Comparison of ENCODE assay signal across 8 cellular contexts in genomic region chr1:3748316-3748900, GRCh38. TPM values are rescaled to one million over a fixed set of nuclear protein-coding genes. Genes with fewer than 3 reads are reported as not detected.
"Had no signal": no experiment of that assay in that cellular context is flagged by ENCODE, and none has a peak within 500 bp of the region (broad histone marks: within the 10 kb centered on the region; RNA-seq: fewer than 3 reads in every experiment).

No MANE protein-coding gene starts in this region.

RNA-seq across cellular contexts. Expression of gene CCDC27, which starts 3.8 kb away (rescaled TPM):
- total RNA-seq: bronchial epithelial cell, fibroblast of lung, frontal cortex, heart left ventricle, left lobe of liver, SJCRH30, smooth muscle cell, upper lobe of right lung had no signal
- polyA plus RNA-seq: fibroblast of lung, heart left ventricle, smooth muscle cell had no signal

RNA-seq across cellular contexts. Expression of gene SMIM1, which starts 24.1 kb away (rescaled TPM):
- total RNA-seq: bronchial epithelial cell, frontal cortex, SJCRH30 had no signal
- polyA plus RNA-seq: fibroblast of lung had no signal
